In genomic region chr4:2487632-2488031, GRCh38 we compare ENCODE assay signal across 10 cellular contexts. TPM values are rescaled to one million over a fixed set of nuclear protein-coding genes. Genes with fewer than 3 reads are reported as not detected.
DNase-seq lines count a peak whose midpoint lies in the region; ATAC-seq, FAIRE-seq and TF ChIP-seq lines count a peak whose summit lies in the region.
"Had no signal": no experiment of that assay in that cellular context is flagged by ENCODE, and none has a peak within 500 bp of the region (broad histone marks: within the 10 kb centered on the region; RNA-seq: fewer than 3 reads in every experiment).

No MANE protein-coding gene starts in this region.

- peaks cover 45% of the 10 kb centered on the region for H3K36me3 Mint-ChIP-seq in activated CD8-positive, alpha-beta memory T cell treated with anti-CD3 and anti-CD28 coated beads, Interleukin-2, amount 10 ng/mL, durations not matched to agents 7 days and 5 days

- H3K9me3 Mint-ChIP-seq in activated CD8-positive, alpha-beta memory T cell treated with anti-CD3 and anti-CD28 coated beads, Interleukin-2, amount 10 ng/mL, durations not matched to agents 7 days and 5 days (ENCODE audit: low read depth): no peaks in the 10 kb centered on the region

- no peak for DNase-seq in activated CD8-positive, alpha-beta memory T cell treated with anti-CD3 and anti-CD28 coated beads, Interleukin-2, amount 10 ng/mL, durations not matched to agents 7 days and 5 days
- no peak for DNase-seq in activated CD8-positive, alpha-beta memory T cell treated with anti-CD3 and anti-CD28 coated beads, Interleukin-2, amount 50 U/mL, for 4 hours
- DNase-seq in RWPE1 (ENCODE audit: low spot score) (no peak), 8988T (no peak), small intestine (no peak)
- no peak for DNase-seq in stimulated activated naive CD8-positive, alpha-beta T cell treated with anti-CD3 and anti-CD28 coated beads, Interleukin-15, Interleukin-2, amounts not matched to agents 100 U/mL and 50 U/mL, for 24 hours
- DNase-seq: NCI-H226 had no signal

- no peak for TF ChIP-seq CTCF in RWPE1 (conservative IDR thresholded peaks at IDR 0.05; ENCODE audit: low read depth)

- peaks cover 11 to 16% of the 10 kb centered on the region in 2 donors for H3K36me3 ChIP-seq in small intestine (ENCODE audit: control insufficient read depth in 2 of 2, insufficient read depth in 2 of 2, low read length in 2 of 2)

- no peaks in the 10 kb centered on the region for H3K27me3 Mint-ChIP-seq in activated CD8-positive, alpha-beta memory T cell treated with anti-CD3 and anti-CD28 coated beads, Interleukin-2, amount 10 ng/mL, durations not matched to agents 7 days and 5 days

- WGBS in small intestine, 3 donors: 55 to 65% (median 64%) methylated on average over 6 of the region's 6 CpGs

- no peaks in the 10 kb centered on the region for H3K27me3 ChIP-seq in small intestine (ENCODE audit: control insufficient read depth in 2 of 2, insufficient read depth in 2 of 2, low read length in 2 of 2)
- H3K27me3 ChIP-seq: suprapubic skin had no signal

- H3K4me3 ChIP-seq in small intestine (ENCODE audit: low read depth in 1 of 2, low read length in 2 of 2): no peak overlapping the region
- H3K4me3 ChIP-seq: suprapubic skin had no signal

- H3K9me3 ChIP-seq in small intestine (ENCODE audit: control insufficient read depth, low read depth): no peaks in the 10 kb centered on the region
- H3K9me3 ChIP-seq: suprapubic skin had no signal

- no peak for FAIRE-seq in small intestine (lab: Jason Lieb, UNC)

- ATAC-seq in activated CD8-positive, alpha-beta memory T cell treated with anti-CD3 and anti-CD28 coated beads, Interleukin-2, amount 10 ng/mL, durations not matched to agents 7 days and 5 days: peak; percentile 54
- peak; percentile 69 for ATAC-seq in HG02610 (IDR thresholded peaks at IDR 0.05; ENCODE audit: unreplicated experiment)
- peak; percentile 75 for ATAC-seq in stimulated activated naive CD8-positive, alpha-beta T cell treated with anti-CD3 and anti-CD28 coated beads, Interleukin-15, Interleukin-2, amounts not matched to agents 100 U/mL and 50 U/mL, for 24 hours
- no peak for ATAC-seq in GM19328 (IDR thresholded peaks at IDR 0.05; ENCODE audit: unreplicated experiment)

- H3K4me1 Mint-ChIP-seq in activated CD8-positive, alpha-beta memory T cell treated with anti-CD3 and anti-CD28 coated beads, Interleukin-2, amount 10 ng/mL, durations not matched to agents 7 days and 5 days: peaks cover 75% of the 10 kb centered on the region

- H3K4me3 Mint-ChIP-seq in activated CD8-positive, alpha-beta memory T cell treated with anti-CD3 and anti-CD28 coated beads, Interleukin-2, amount 10 ng/mL, durations not matched to agents 7 days and 5 days: peak overlapping the region; percentile 2

- POLR2A ChIA-PET in RWPE1 (lab: Yijun Ruan, JAX; ENCODE audit: low non-redundant PET): no interaction called here

- peaks cover 16 to 23% of the 10 kb centered on the region in 2 donors for H3K4me1 ChIP-seq in small intestine (ENCODE audit: control insufficient read depth in 2 of 2, insufficient read depth in 1 of 2, low read depth in 1 of 2, low read length in 1 of 2)

- CTCF ChIA-PET in activated CD8-positive, alpha-beta memory T cell treated with anti-CD3 and anti-CD28 coated beads, Interleukin-2, amount 10 ng/mL, durations not matched to agents 7 days and 5 days (lab: Charles Lee): interaction anchor here (1.0 to 1.8 kb wide), 3 partner anchors 10 to 48 kb away, joined by 3 to 6 read pairs (median 5); no protein-coding TSS in a partner anchor
- CTCF ChIA-PET in RWPE1 (lab: Yijun Ruan, JAX): interaction anchor here (0.6 kb wide), 1 partner anchor 13 kb away, joined by 3 read pairs; no protein-coding TSS in a partner anchor

- peak overlapping the region; percentile 11; the same call in 1 of the 2 replicates for H3K27ac ChIP-seq in RWPE1
- H3K27ac ChIP-seq in small intestine (ENCODE audit: low read depth in 1 of 2, low read length in 1 of 2): no peak overlapping the region
- H3K27ac ChIP-seq: suprapubic skin had no signal

- peak overlapping the region; percentile 2 for H3K27ac Mint-ChIP-seq in activated CD8-positive, alpha-beta memory T cell treated with anti-CD3 and anti-CD28 coated beads, Interleukin-2, amount 10 ng/mL, durations not matched to agents 7 days and 5 days

RNA-seq across cellular contexts. Expression of gene RNF4, which starts 18.7 kb away (rescaled TPM):
- total RNA-seq in activated CD8-positive, alpha-beta memory T cell treated with anti-CD3 and anti-CD28 coated beads, Interleukin-2, amount 10 ng/mL, durations not matched to agents 7 days and 5 days: 100 to 1,000 TPM; 108 to 116 TPM
- 10 to 100 TPM; 18.6 to 26.8 (median 26.7) TPM for polyA plus RNA-seq in small intestine

RNA-seq across cellular contexts. Expression of gene FAM193A, which starts 48.8 kb away (rescaled TPM):
- total RNA-seq in activated CD8-positive, alpha-beta memory T cell treated with anti-CD3 and anti-CD28 coated beads, Interleukin-2, amount 10 ng/mL, durations not matched to agents 7 days and 5 days: 10 to 100 TPM; 30.0 to 37.9 TPM
- 10 to 100 TPM in 2 of 3 donors, 1 to 10 TPM in 1; 10.0 to 13.6 (median 12.1) TPM for polyA plus RNA-seq in small intestine
